ENCODE assay signal across 1 cellular context in the genomic region with DNA sequence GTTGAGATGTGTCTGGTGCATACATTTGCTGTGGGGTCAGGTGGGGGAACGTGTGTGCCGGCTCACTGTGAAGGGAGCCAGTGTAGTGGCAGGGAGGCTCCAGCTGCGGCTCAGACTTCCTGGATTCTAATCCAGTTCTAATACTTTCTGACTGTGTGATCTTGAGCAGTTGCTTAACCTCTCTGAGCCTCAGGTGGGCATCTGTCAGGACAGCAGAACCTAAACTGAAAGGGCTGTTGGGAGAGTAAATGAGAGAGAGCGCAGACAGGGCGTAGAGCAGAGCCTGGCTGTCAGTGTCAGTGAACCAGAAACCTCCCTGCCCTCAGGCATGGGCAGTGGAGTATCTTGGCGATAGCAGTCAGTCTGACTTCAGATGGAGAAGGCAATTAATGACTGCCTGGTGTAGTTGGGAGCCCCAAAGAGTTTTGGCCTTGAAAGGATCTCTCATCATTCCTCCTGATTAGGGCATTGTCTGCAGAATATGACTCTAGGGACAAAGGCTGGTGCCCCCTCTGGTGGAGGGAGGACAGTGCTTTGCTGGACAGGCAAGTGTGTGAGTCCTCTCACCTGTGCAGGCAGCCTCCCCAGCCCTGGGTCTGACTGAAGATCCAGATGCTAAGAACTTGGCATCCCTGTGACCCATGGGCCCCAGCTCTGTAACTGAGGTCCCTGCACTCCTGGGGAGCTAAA.
TF ChIP-seq lines count a peak whose summit lies in the region.

No MANE protein-coding gene starts in this region.

TF ChIP-seq in GM12891, 5 proteins besides CTCF, POLR2A, EP300 and RAD21:
- TF ChIP-seq POLR2AphosphoS5 (IDR thresholded peaks at IDR 0.05; ENCODE audit: low read depth, low read length) = no peak
- no peak for TF ChIP-seq SPI1 (IDR thresholded peaks at IDR 0.05; ENCODE audit: low read depth, low read length)
- TF ChIP-seq TAF1 (IDR thresholded peaks at IDR 0.05; ENCODE audit: low read depth, low read length) = no peak
- no peak for TF ChIP-seq POU2F2 (IDR thresholded peaks at IDR 0.05; ENCODE audit: low read depth, low read length)
- no peak for TF ChIP-seq PAX5 (IDR thresholded peaks at IDR 0.05; ENCODE audit: insufficient read depth, low read length, severe bottlenecking)
